Comparison of ENCODE assay signal across 20 cellular contexts in the genomic region with DNA sequence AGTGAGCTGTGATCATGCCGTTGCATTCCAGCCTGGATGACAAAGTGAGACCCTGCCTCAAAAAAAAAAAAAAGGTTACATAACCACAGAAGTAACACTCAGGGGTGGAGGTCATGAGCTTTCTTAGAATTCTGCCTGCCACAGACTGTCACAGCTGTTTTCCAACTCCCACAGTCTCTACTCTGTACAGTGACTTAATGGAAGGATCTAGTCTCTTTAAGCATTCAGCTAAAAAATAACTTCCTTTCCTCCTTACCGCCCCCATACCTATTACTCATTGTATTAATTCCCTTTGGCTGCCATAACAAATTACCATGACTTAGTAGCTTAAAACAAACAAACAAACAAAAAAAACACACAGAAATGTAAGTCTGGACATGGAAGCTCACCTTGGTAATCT.
"Had no signal": no experiment of that assay in that cellular context is flagged by ENCODE, and none has a peak within 500 bp of the region (broad histone marks: within the 10 kb centered on the region; RNA-seq: fewer than 3 reads in every experiment).

No MANE protein-coding gene starts in this region.

- H3K27me3 ChIP-seq: dorsolateral prefrontal cortex, foreskin keratinocyte, hepatocyte, spleen, suprapubic skin, vagina had no signal

- H2AFZ ChIP-seq: hepatocyte, parathyroid adenoma had no signal

- H3K27ac ChIP-seq: dorsolateral prefrontal cortex, epithelial cell of prostate, foreskin keratinocyte, hepatocyte, lower lobe of right lung, parathyroid adenoma, spleen, suprapubic skin, vagina had no signal

- DNase-seq: activated CD4-positive, alpha-beta T cell treated with anti-CD3 and anti-CD28 coated beads for 48 hours; activated gamma-delta T cell treated with Interleukin-2 at 50 U/mL for 16 hours; activated T-cell treated with anti-CD3 and anti-CD28 coated beads, Interleukin-2, amount 50 U/mL, for 72 hours; amniotic stem cell; dorsolateral prefrontal cortex; foreskin keratinocyte; left cardiac atrium; lower lobe of right lung; natural killer cell; spleen; trophoblast cell had no signal

- H3K4me3 ChIP-seq: dorsolateral prefrontal cortex, hepatocyte, lower lobe of right lung, spleen, suprapubic skin, vagina had no signal

- H3K9ac ChIP-seq: parathyroid adenoma had no signal

- FAIRE-seq: islet of Langerhans, TTC549 had no signal

- ATAC-seq: foreskin keratinocyte, lower lobe of right lung, natural killer cell, sciatic nerve, WTC11 had no signal

- H3K9me3 ChIP-seq: lower lobe of right lung, spleen, suprapubic skin, vagina had no signal

- H3K79me2 ChIP-seq: hepatocyte, parathyroid adenoma had no signal

- H3K36me3 ChIP-seq: lower lobe of right lung, spleen, suprapubic skin, vagina had no signal

- H3K4me1 ChIP-seq: foreskin keratinocyte, lower lobe of right lung, parathyroid adenoma, spleen, suprapubic skin, vagina had no signal

- H3K4me2 ChIP-seq: hepatocyte had no signal
